In the genomic region with DNA sequence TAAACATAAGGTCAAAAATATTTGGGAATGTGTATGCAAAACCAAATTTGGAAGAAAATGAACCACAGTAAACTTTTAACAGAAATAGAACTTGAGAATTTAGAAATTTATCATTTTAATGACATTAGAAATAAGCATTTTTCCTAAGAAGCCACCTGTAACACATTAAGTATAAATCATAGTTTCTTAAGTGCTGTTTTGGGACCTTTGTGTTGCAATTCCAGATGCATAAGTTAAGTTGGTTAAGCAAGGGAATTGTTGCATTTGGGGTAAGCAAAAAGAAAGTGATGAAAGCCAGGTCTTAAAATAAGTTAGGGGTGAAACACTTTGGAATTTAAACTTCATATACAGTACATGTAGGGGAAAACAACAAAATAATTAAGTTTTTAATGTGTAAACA, we compare ENCODE assay signal across 18 cellular contexts.
"Had no signal": no experiment of that assay in that cellular context is flagged by ENCODE, and none has a peak within 500 bp of the region (broad histone marks: within the 10 kb centered on the region; RNA-seq: fewer than 3 reads in every experiment).

No MANE protein-coding gene starts in this region.

- H3K4me1 ChIP-seq: adrenal gland, gastrocnemius medialis, heart right ventricle, left ventricle myocardium inferior, upper lobe of left lung had no signal

- H3K27ac ChIP-seq: adrenal gland, gastrocnemius medialis, heart right ventricle, left ventricle myocardium inferior, upper lobe of left lung, VCaP had no signal

- H3K36me3 ChIP-seq: adrenal gland, gastrocnemius medialis, heart right ventricle, left ventricle myocardium inferior, upper lobe of left lung had no signal

- H3K9me3 ChIP-seq: adrenal gland, gastrocnemius medialis, upper lobe of left lung had no signal

- ATAC-seq: activated CD4-positive, alpha-beta T cell treated with anti-CD3 and anti-CD28 coated beads for 36 hours; activated CD8-positive, alpha-beta T cell treated with anti-CD3 and anti-CD28 coated beads for 36 hours; gastrocnemius medialis; heart right ventricle; right cardiac atrium had no signal

- H3K4me3 ChIP-seq: adrenal gland, gastrocnemius medialis, heart right ventricle, left ventricle myocardium inferior, smooth muscle cell, upper lobe of left lung had no signal

- H3K27me3 ChIP-seq: adrenal gland, gastrocnemius medialis, heart right ventricle, upper lobe of left lung had no signal

- DNase-seq: activated CD4-positive, alpha-beta T cell treated with anti-CD3 and anti-CD28 coated beads for 36 hours; activated CD8-positive, alpha-beta memory T cell treated with anti-CD3 and anti-CD28 coated beads, Interleukin-2, amount 50 U/mL, for 4 hours; activated CD8-positive, alpha-beta T cell treated with anti-CD3 and anti-CD28 coated beads for 36 hours; activated naive CD4-positive, alpha-beta T cell; adrenal gland; dermis blood vessel endothelial cell; gastrocnemius medialis; heart right ventricle; kidney; left ventricle myocardium inferior; mesendoderm; occipital lobe; right cardiac atrium; stimulated activated naive CD4-positive, alpha-beta T cell treated with Interleukin-2 at 50 U/mL for 16 hours; T-helper 9 cell; upper lobe of left lung had no signal

- H3K4me2 ChIP-seq: smooth muscle cell had no signal
